Comparison of ENCODE assay signal across 16 cellular contexts in the genomic region with DNA sequence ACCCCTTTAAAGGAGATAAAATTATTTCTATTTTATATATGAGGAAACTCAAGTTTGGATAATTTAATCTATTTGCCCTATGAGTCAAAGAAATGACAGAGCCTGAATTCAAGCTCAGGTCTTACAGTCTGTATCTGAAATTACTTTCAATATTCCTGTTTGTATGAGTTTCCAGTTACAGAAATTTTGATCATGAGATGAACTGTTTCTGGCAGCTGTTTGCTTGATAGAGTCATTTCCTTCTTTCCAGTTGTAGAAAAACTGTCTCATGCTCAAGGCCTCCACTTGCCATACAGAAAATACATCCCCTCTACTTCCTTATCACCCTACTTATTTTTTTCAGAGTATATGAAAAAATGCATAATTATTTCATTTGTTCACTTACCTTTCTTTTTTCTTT.
A peak's percentile ranks its signal among the peaks of the same experiment; 100 is the strongest.
DNase-seq lines count a peak whose midpoint lies in the region; ATAC-seq, FAIRE-seq and TF ChIP-seq lines count a peak whose summit lies in the region.
"Had no signal": no experiment of that assay in that cellular context is flagged by ENCODE, and none has a peak within 500 bp of the region (broad histone marks: within the 10 kb centered on the region; RNA-seq: fewer than 3 reads in every experiment).

No MANE protein-coding gene starts in this region.

- ATAC-seq in activated T-cell treated with anti-CD3 and anti-CD28 coated beads, Interleukin-2, amount 50 U/mL, for 72 hours (replicated peaks in 1 of 2) = peak in 1 of 2 donors; percentile 56
- ATAC-seq in activated B cell treated with CpG ODN at 0.5 μM for 24 hours (ENCODE audit: low read depth) (no peak), HG03108 (IDR thresholded peaks at IDR 0.05; ENCODE audit: unreplicated experiment) (no peak), HG03159 (IDR thresholded peaks at IDR 0.05; ENCODE audit: unreplicated experiment) (no peak)
- ATAC-seq: heart left ventricle had no signal

- no peak overlapping the region for H3K27ac ChIP-seq in small intestine (ENCODE audit: low read depth in 1 of 2, low read length in 1 of 2)
- H3K27ac ChIP-seq: heart left ventricle, SJCRH30 had no signal

- H3K27me3 Mint-ChIP-seq in activated T-cell treated with anti-CD3 and anti-CD28 coated beads, Interleukin-2, amount 50 U/mL, for 72 hours (ENCODE audit: low read depth) = no peaks in the 10 kb centered on the region
- no peaks in the 10 kb centered on the region for H3K27me3 Mint-ChIP-seq in activated B cell treated with CpG ODN at 0.5 μM for 24 hours
- H3K27me3 Mint-ChIP-seq in stimulated activated naive CD8-positive, alpha-beta T cell treated with anti-CD3 and anti-CD28 coated beads, Interleukin-15, Interleukin-2, amounts not matched to agents 100 ng/mL and 50 ng/mL, for 24 hours = no peaks in the 10 kb centered on the region
- H3K27me3 Mint-ChIP-seq: activated naive CD4-positive, alpha-beta T cell treated with anti-CD3 and anti-CD28 coated beads, Interleukin-2, amount 10 ng/mL, durations not matched to agents 7 days and 5 days had no signal

- H3K9me3 ChIP-seq in small intestine (ENCODE audit: control insufficient read depth, low read depth) = no peaks in the 10 kb centered on the region
- H3K9me3 ChIP-seq: heart left ventricle, SJCRH30 had no signal

- peak overlapping the region; percentile 100 for H3K27ac Mint-ChIP-seq in activated T-cell treated with anti-CD3 and anti-CD28 coated beads, Interleukin-2, amount 50 U/mL, for 72 hours
- peak overlapping the region; percentile 46 for H3K27ac Mint-ChIP-seq in activated B cell treated with CpG ODN at 0.5 μM for 24 hours
- H3K27ac Mint-ChIP-seq in stimulated activated naive CD8-positive, alpha-beta T cell treated with anti-CD3 and anti-CD28 coated beads, Interleukin-15, Interleukin-2, amounts not matched to agents 100 ng/mL and 50 ng/mL, for 24 hours = peak overlapping the region; percentile 81
- H3K27ac Mint-ChIP-seq: activated naive CD4-positive, alpha-beta T cell treated with anti-CD3 and anti-CD28 coated beads, Interleukin-2, amount 10 ng/mL, durations not matched to agents 7 days and 5 days had no signal

- peak overlapping the region in 1 of 2 donors; percentile 36 for H3K4me3 Mint-ChIP-seq in activated T-cell treated with anti-CD3 and anti-CD28 coated beads, Interleukin-2, amount 50 U/mL, for 72 hours
- H3K4me3 Mint-ChIP-seq in activated B cell treated with CpG ODN at 0.5 μM for 24 hours = no peak overlapping the region
- no peak overlapping the region for H3K4me3 Mint-ChIP-seq in stimulated activated naive CD8-positive, alpha-beta T cell treated with anti-CD3 and anti-CD28 coated beads, Interleukin-15, Interleukin-2, amounts not matched to agents 100 ng/mL and 50 ng/mL, for 24 hours
- H3K4me3 Mint-ChIP-seq: activated naive CD4-positive, alpha-beta T cell treated with anti-CD3 and anti-CD28 coated beads, Interleukin-2, amount 10 ng/mL, durations not matched to agents 7 days and 5 days had no signal

- H3K4me1 ChIP-seq in small intestine (ENCODE audit: control insufficient read depth in 2 of 2, insufficient read depth in 1 of 2, low read depth in 1 of 2, low read length in 1 of 2) = no peaks in the 10 kb centered on the region
- H3K4me1 ChIP-seq: SJCRH30 had no signal

- DNase-seq in activated T-cell treated with anti-CD3 and anti-CD28 coated beads, Interleukin-2, amount 50 U/mL, for 72 hours = no peak
- DNase-seq in activated T-cell treated with anti-CD3 and anti-CD28 coated beads, Interleukin-2, amount 50 U/mL, for 48 hours = no peak
- DNase-seq in activated B cell treated with CpG ODN at 0.5 μM for 24 hours (no peak), fibroblast of peridontal ligament (ENCODE audit: extremely low read depth) (peak; percentile 64), small intestine (no peak)
- DNase-seq: activated CD4-positive, CD25-positive, alpha-beta regulatory T cell treated with anti-CD3 and anti-CD28 coated beads, Interleukin-2, amount 50 U/mL, for 72 hours; activated naive CD4-positive, alpha-beta T cell treated with anti-CD3 and anti-CD28 coated beads, Interleukin-2, amount 10 ng/mL, durations not matched to agents 7 days and 5 days; AML-193; heart left ventricle; NCI-H146; SJCRH30; stimulated activated CD4-positive, alpha-beta T cell treated with anti-CD3 and anti-CD28 coated beads, Interleukin-15, amount 100 ng/mL, for 24 hours had no signal

- H3K9me3 Mint-ChIP-seq in activated T-cell treated with anti-CD3 and anti-CD28 coated beads, Interleukin-2, amount 50 U/mL, for 72 hours = no peaks in the 10 kb centered on the region
- no peaks in the 10 kb centered on the region for H3K9me3 Mint-ChIP-seq in activated B cell treated with CpG ODN at 0.5 μM for 24 hours
- no peaks in the 10 kb centered on the region for H3K9me3 Mint-ChIP-seq in stimulated activated naive CD8-positive, alpha-beta T cell treated with anti-CD3 and anti-CD28 coated beads, Interleukin-15, Interleukin-2, amounts not matched to agents 100 ng/mL and 50 ng/mL, for 24 hours
- H3K9me3 Mint-ChIP-seq: activated naive CD4-positive, alpha-beta T cell treated with anti-CD3 and anti-CD28 coated beads, Interleukin-2, amount 10 ng/mL, durations not matched to agents 7 days and 5 days had no signal

- no peak for TF ChIP-seq CTCF in activated B cell treated with CpG ODN at 0.5 μM for 24 hours (IDR thresholded peaks at IDR 0.05)

- peaks cover 57% of the 10 kb centered on the region for H3K4me1 Mint-ChIP-seq in activated T-cell treated with anti-CD3 and anti-CD28 coated beads, Interleukin-2, amount 50 U/mL, for 72 hours (ENCODE audit: low read depth)
- peaks cover 9% of the 10 kb centered on the region for H3K4me1 Mint-ChIP-seq in activated B cell treated with CpG ODN at 0.5 μM for 24 hours
- H3K4me1 Mint-ChIP-seq in stimulated activated naive CD8-positive, alpha-beta T cell treated with anti-CD3 and anti-CD28 coated beads, Interleukin-15, Interleukin-2, amounts not matched to agents 100 ng/mL and 50 ng/mL, for 24 hours (ENCODE audit: low read depth) = peaks cover 48% of the 10 kb centered on the region

- intact Hi-C loops in activated B cell treated with CpG ODN at 0.5 μM for 24 hours (cut with micrococcal nuclease) = loop anchor here (2.0 kb wide), 2 partner anchors 14 to 18 kb away; no protein-coding TSS in a partner anchor

- H3K4me3 ChIP-seq in small intestine (ENCODE audit: low read depth in 1 of 2, low read length in 2 of 2) = no peak overlapping the region
- H3K4me3 ChIP-seq: heart left ventricle, SJCRH30 had no signal

- H3K27me3 ChIP-seq in small intestine (ENCODE audit: control insufficient read depth in 2 of 2, insufficient read depth in 2 of 2, low read length in 2 of 2) = no peaks in the 10 kb centered on the region
- H3K27me3 ChIP-seq: heart left ventricle, SJCRH30 had no signal

- H3K36me3 ChIP-seq in small intestine (ENCODE audit: control insufficient read depth in 2 of 2, insufficient read depth in 2 of 2, low read length in 2 of 2) = no peaks in the 10 kb centered on the region
- H3K36me3 ChIP-seq: SJCRH30 had no signal

- CTCF ChIA-PET in activated B cell treated with CpG ODN at 0.5 μM for 24 hours (lab: Charles Lee) = no interaction called here

- no peak for FAIRE-seq in small intestine (lab: Jason Lieb, UNC)
- FAIRE-seq: G401.6 had no signal

- POLR2A ChIA-PET in activated B cell treated with CpG ODN at 0.5 μM for 24 hours (lab: Charles Lee) = no interaction called here

- H3K36me3 Mint-ChIP-seq in activated T-cell treated with anti-CD3 and anti-CD28 coated beads, Interleukin-2, amount 50 U/mL, for 72 hours (ENCODE audit: insufficient read depth in 2 of 2) = peaks cover 25 to 54% of the 10 kb centered on the region in 2 donors
- H3K36me3 Mint-ChIP-seq in activated B cell treated with CpG ODN at 0.5 μM for 24 hours (ENCODE audit: low read depth) = peaks cover 70% of the 10 kb centered on the region
- H3K36me3 Mint-ChIP-seq in stimulated activated naive CD8-positive, alpha-beta T cell treated with anti-CD3 and anti-CD28 coated beads, Interleukin-15, Interleukin-2, amounts not matched to agents 100 ng/mL and 50 ng/mL, for 24 hours (ENCODE audit: low read depth) = peaks cover 80% of the 10 kb centered on the region

Comparison
In these comparisons a context has a peak if more than half of its experiments do, and no peak if none do; other contexts are left out.
1. H3K27ac Mint-ChIP-seq: peak in every context shown above with its lines; median percentile 100 in activated T-cell treated with anti-CD3 and anti-CD28 coated beads, Interleukin-2, amount 50 U/mL, for 72 hours; 81 in stimulated activated naive CD8-positive, alpha-beta T cell treated with anti-CD3 and anti-CD28 coated beads, Interleukin-15, Interleukin-2, amounts not matched to agents 100 ng/mL and 50 ng/mL, for 24 hours; 46 in activated B cell treated with CpG ODN at 0.5 μM for 24 hours.